ENCODE assay signal across 7 cellular contexts in genomic region chr9:124392855-124393460, GRCh38. TPM values are rescaled to one million over a fixed set of nuclear protein-coding genes. Genes with fewer than 3 reads are reported as not detected.
DNase-seq lines count a peak whose midpoint lies in the region; ATAC-seq, FAIRE-seq and TF ChIP-seq lines count a peak whose summit lies in the region.

No MANE protein-coding gene starts in this region.

- no peak overlapping the region for H3K9ac ChIP-seq in K562 (ENCODE audit: insufficient read depth in 1 of 2, low read depth in 2 of 2, low read length in 2 of 2)

- CTCF ChIA-PET in K562 (lab: Yijun Ruan, JAX; ENCODE audit: low intra/inter-chr PET ratio) = no interaction called here

- peaks cover 56% of the 10 kb centered on the region for H3K36me3 ChIP-seq in K562 (ENCODE audit: control insufficient read depth, insufficient read depth, low read length)

- DNase-seq in GM04504 (ENCODE audit: low read depth) (peak; percentile 80), NCI-H1694 (lab: John Stamatoyannopoulos, UW) (peak; percentile 33), K562 (ENCODE audit: extremely low read depth in 1 of 4, low spot score in 3 of 4) (peak; percentile 47 to 66 (median 52)), midbrain (lab: John Stamatoyannopoulos, UW) (peak; percentile 85), GDM1 (lab: John Stamatoyannopoulos, UW) (no peak), T-helper 9 cell (no peak)

- no TSS peak for BruUV-seq in K562 (replicated peaks; lab: Mats Ljungman, UMichigan)

- H3K27me3 ChIP-seq in K562 (ENCODE audit: control insufficient read depth in 2 of 2, insufficient read depth in 2 of 2, low read length in 2 of 2) = no peaks in the 10 kb centered on the region

- peak; percentile 82 for FAIRE-seq in K562 (lab: Jason Lieb, UNC)

- no peaks in the 10 kb centered on the region for H3K9me1 ChIP-seq in K562 (ENCODE audit: control insufficient read depth, insufficient read depth, low read length)

- H3K9me3 ChIP-seq in K562 (replicated peaks; ENCODE audit: control insufficient read depth, insufficient read depth, low read depth, low read length) = no peaks in the 10 kb centered on the region

- peak overlapping the region; percentile 46 for H3K4me2 ChIP-seq in K562 (ENCODE audit: insufficient read depth, low read length)

- peaks cover 31 to 57% of the 10 kb centered on the region in 2 experiments for H3K4me1 ChIP-seq in K562 (replicated peaks in 1 of 2; ENCODE audit: control insufficient read depth in 2 of 2, insufficient read depth in 2 of 2, low read length in 2 of 2)

- no peak overlapping the region for H2AFZ ChIP-seq in K562 (ENCODE audit: low read depth, low read length)

- TF ChIP-seq RAD21 in K562 (CRISPR knock-in tag; conservative IDR thresholded peaks at IDR 0.05 in 1 of 2, IDR thresholded peaks at IDR 0.05 in 1 of 2) = peak; percentile 15 to 42

- no peak; the same call in 1 of the 2 replicates for TF ChIP-seq EP300 in K562 (IDR thresholded peaks at IDR 0.05; ENCODE audit: low read length)

- H3K4me3 ChIP-seq in K562 = no peak overlapping the region

- no peak for TF ChIP-seq POLR2A in K562 (conservative IDR thresholded peaks at IDR 0.05)

- POLR2A ChIA-PET in K562 (lab: Yijun Ruan, JAX) = interaction anchor here (0.6 to 1.9 kb wide), 10 partner anchors 9 to 264 kb away, joined by 3 to 6 read pairs (median 4); no protein-coding TSS in a partner anchor

- ATAC-seq in K562 (peak; percentile 73), GM21619 (IDR thresholded peaks at IDR 0.05; ENCODE audit: unreplicated experiment) (no peak)

- H4K20me1 ChIP-seq in K562 (replicated peaks; ENCODE audit: control insufficient read depth, insufficient read depth, low read length) = peaks cover 27% of the 10 kb centered on the region; the same call in 1 of the 2 replicates

- intact Hi-C loops in K562 (cut with micrococcal nuclease) = loop anchor here (5.0 kb wide), 1 partner anchor 71 kb away; no protein-coding TSS in a partner anchor

- 2% methylated on average over 9 of the region's 9 CpGs for WGBS in K562 (ENCODE audit: insufficient coverage, low coverage, missing lambda C conversion rate)

- in situ Hi-C loops in K562 (cut with MboI) = no loop called here

- peak; percentile 55 to 77 (median 73) for TF ChIP-seq CTCF in K562 (IDR thresholded peaks at IDR 0.05 in 2 of 3, conservative IDR thresholded peaks at IDR 0.05 in 1 of 3; ENCODE audit: insufficient read depth in 2 of 3, low read depth in 1 of 3, low read length in 3 of 3)

- H3K79me2 ChIP-seq in K562 (ENCODE audit: control insufficient read depth, insufficient read depth, low read length) = peaks cover 96% of the 10 kb centered on the region

- H3K27ac ChIP-seq in K562 (ENCODE audit: extremely low read depth, low read depth, low read length) = peak overlapping the region; percentile 31; the same call in 2 of the 3 replicates

TF ChIP-seq in K562, 482 proteins besides CTCF, POLR2A, EP300 and RAD21 (continues in another document):
- TF ChIP-seq TAF7 (tag; IDR thresholded peaks at IDR 0.05) = no peak
- no peak for TF ChIP-seq TCF7L2 (IDR thresholded peaks at IDR 0.05; ENCODE audit: low read depth, low read length)
- TF ChIP-seq FUS (optimal IDR thresholded peaks at IDR 0.05; ENCODE audit: low read depth, low read length) = no peak
- no peak for TF ChIP-seq PYGO2 (tag; IDR thresholded peaks at IDR 0.05)
- peak; percentile 24; the same call in 1 of the 2 replicates for TF ChIP-seq CBFA2T3 (IDR thresholded peaks at IDR 0.05)
- no peak for TF ChIP-seq ZNF217 (CRISPR knock-in tag; IDR thresholded peaks at IDR 0.05)
- TF ChIP-seq SMAD4 (CRISPR knock-in tag; conservative IDR thresholded peaks at IDR 0.05) = 0 out of 2 replicates have a peak, but pooled peaks have one; percentile 16
- TF ChIP-seq SMARCE1 (IDR thresholded peaks at IDR 0.05) = peak; percentile 64; the same call in 1 of the 2 replicates
- TF ChIP-seq FOSL1 (tag; conservative IDR thresholded peaks at IDR 0.05) = peak; percentile 93
- TF ChIP-seq POLR2G (IDR thresholded peaks at IDR 0.05; ENCODE audit: low read depth, low read length) = no peak
- TF ChIP-seq USF1 (CRISPR knock-in tag; IDR thresholded peaks at IDR 0.05) = no peak
- 0 out of 2 replicates have a peak, but pooled peaks have one; percentile 13 for TF ChIP-seq TAL1 (IDR thresholded peaks at IDR 0.05)
- TF ChIP-seq MTA2 (IDR thresholded peaks at IDR 0.05; ENCODE audit: low read depth) = 0 out of 2 replicates have a peak, but pooled peaks have one; percentile 11
- TF ChIP-seq, protein P1, sequence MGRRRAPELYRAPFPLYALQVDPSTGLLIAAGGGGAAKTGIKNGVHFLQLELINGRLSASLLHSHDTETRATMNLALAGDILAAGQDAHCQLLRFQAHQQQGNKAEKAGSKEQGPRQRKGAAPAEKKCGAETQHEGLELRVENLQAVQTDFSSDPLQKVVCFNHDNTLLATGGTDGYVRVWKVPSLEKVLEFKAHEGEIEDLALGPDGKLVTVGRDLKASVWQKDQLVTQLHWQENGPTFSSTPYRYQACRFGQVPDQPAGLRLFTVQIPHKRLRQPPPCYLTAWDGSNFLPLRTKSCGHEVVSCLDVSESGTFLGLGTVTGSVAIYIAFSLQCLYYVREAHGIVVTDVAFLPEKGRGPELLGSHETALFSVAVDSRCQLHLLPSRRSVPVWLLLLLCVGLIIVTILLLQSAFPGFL (CRISPR knock-in tag; IDR thresholded peaks at IDR 0.05) = peak; percentile 73; the same call in 1 of the 2 replicates
- peak; percentile 31; the same call in 1 of the 2 replicates for TF ChIP-seq SOX6 (IDR thresholded peaks at IDR 0.05)
- no peak for TF ChIP-seq ZBTB1 (CRISPR knock-in tag; IDR thresholded peaks at IDR 0.05; ENCODE audit: borderline replicate concordance, low read depth)
- TF ChIP-seq CTCFL (IDR thresholded peaks at IDR 0.05; ENCODE audit: borderline replicate concordance, insufficient read depth, low read depth, low read length, poor library complexity, severe bottlenecking) = peak; percentile 10
- no peak for TF ChIP-seq ZNF561 (CRISPR knock-in tag; conservative IDR thresholded peaks at IDR 0.05)

RNA-seq across cellular contexts. Expression of gene PSMB7, which starts 22.3 kb away (rescaled TPM):
- total RNA-seq in K562 (2011; cell fraction: chromatin; rRNA removed; ENCODE audit: low replicate concordance) = 105 and 110 TPM in 2 replicates
- total RNA-seq in K562 (2011; cell fraction: nucleolus; rRNA removed) = 103 and 112 TPM in 2 replicates
- total RNA-seq in K562 (2011; cell fraction: nucleoplasm; rRNA removed) = 100 and 107 TPM in 2 replicates
- total RNA-seq in K562 (2014; rRNA removed) (364 and 393 TPM in 2 replicates), K562 (2014; rRNA removed; fragmentation: Illumina TruSeq; extraction: Trizol) (404 and 414 TPM in 2 replicates), K562 (2015; rRNA removed; fragmentation: Illumina TruSeq; extraction: Trizol) (327 and 358 TPM in 2 replicates), K562 (2021) (321 and 326 TPM in 2 replicates)
- polyA plus RNA-seq in K562 (2011; rRNA removed) (544 and 662 TPM in 2 replicates), K562 (2014; fragmentation: Illumina TruSeq; extraction: Trizol) (368 and 407 TPM in 2 replicates), K562 (2014; fragmentation: Nextera tagmentation; extraction: Ambion mirVana) (100 to 1,000 TPM; 940 to 978 TPM), K562 (2014; rRNA removed) (429 and 463 TPM in 2 replicates)
- 461 and 577 TPM in 2 replicates for polyA plus RNA-seq in K562 (2011; cell fraction: cytosol; rRNA removed)
- polyA plus RNA-seq in K562 (2011; cell fraction: nucleus; rRNA removed) = 113 and 195 TPM in 2 replicates
- polyA plus RNA-seq in K562 (2012) = 238 and 428 TPM in 2 replicates
- polyA minus RNA-seq in K562 (2011; rRNA and poly(A)+ RNA removed) = 408 and 504 TPM in 2 replicates
- polyA minus RNA-seq in K562 (2011; cell fraction: cytosol; rRNA and poly(A)+ RNA removed) = 113 and 154 TPM in 2 replicates
- 48.2 and 82.0 TPM in 2 replicates for polyA minus RNA-seq in K562 (2011; cell fraction: nucleus; rRNA and poly(A)+ RNA removed)

RNA-seq across cellular contexts. Expression of gene ADGRD2, which starts 57.3 kb away (rescaled TPM):
- not detected in 2 replicates for total RNA-seq in K562 (2011; cell fraction: chromatin; rRNA removed; ENCODE audit: low replicate concordance)
- total RNA-seq in K562 (2011; cell fraction: nucleolus; rRNA removed) = 0.17 TPM in 1 of 2 replicates, not detected in the other
- not detected in 2 replicates for total RNA-seq in K562 (2011; cell fraction: nucleoplasm; rRNA removed)
- total RNA-seq in K562 (2014; rRNA removed) (not detected in 2 replicates), K562 (2014; rRNA removed; fragmentation: Illumina TruSeq; extraction: Trizol) (not detected in 2 replicates), K562 (2015; rRNA removed; fragmentation: Illumina TruSeq; extraction: Trizol) (not detected in 2 replicates), K562 (2021) (not detected in 2 replicates)
- polyA plus RNA-seq in K562 (2011; rRNA removed) (not detected in 2 replicates), K562 (2014; fragmentation: Illumina TruSeq; extraction: Trizol) (not detected in 2 replicates), K562 (2014; fragmentation: Nextera tagmentation; extraction: Ambion mirVana) (not detected), K562 (2014; rRNA removed) (not detected in 2 replicates)
- polyA plus RNA-seq in K562 (2011; cell fraction: cytosol; rRNA removed) = not detected in 2 replicates
- polyA plus RNA-seq in K562 (2011; cell fraction: nucleus; rRNA removed) = 0.28 TPM in 1 of 2 replicates, not detected in the other
- polyA plus RNA-seq in K562 (2012) = not detected in 2 replicates
- not detected in 2 replicates for polyA minus RNA-seq in K562 (2011; rRNA and poly(A)+ RNA removed)
- not detected in 2 replicates for polyA minus RNA-seq in K562 (2011; cell fraction: cytosol; rRNA and poly(A)+ RNA removed)
- polyA minus RNA-seq in K562 (2011; cell fraction: nucleus; rRNA and poly(A)+ RNA removed) = not detected in 2 replicates

Comparison
In these comparisons a context has a peak if more than half of its experiments do, and no peak if none do; other contexts are left out.
1. DNase-seq: peak in GM04504 (single experiment), NCI-H1694 (single experiment), K562 (4 of 4) and midbrain (single experiment); none in GDM1 (single experiment) and T-helper 9 cell (single experiment).